In genomic region chr1:234932106-234932505, GRCh38 we compare ENCODE assay signal across 20 cellular contexts.
DNase-seq lines count a peak whose midpoint lies in the region; ATAC-seq, FAIRE-seq and TF ChIP-seq lines count a peak whose summit lies in the region.
"Had no signal": no experiment of that assay in that cellular context is flagged by ENCODE, and none has a peak within 500 bp of the region (broad histone marks: within the 10 kb centered on the region; RNA-seq: fewer than 3 reads in every experiment).

No MANE protein-coding gene starts in this region.

- no peak overlapping the region for H2BK5ac ChIP-seq in H1 (ENCODE audit: low read depth, low read length)

- POLR2A ChIA-PET in activated CD4-positive, alpha-beta T cell treated with anti-CD3 and anti-CD28 coated beads for 36 hours (lab: Charles Lee), result no interaction called here
- POLR2A ChIA-PET in H1 (lab: Charles Lee; ENCODE audit: partially characterized antibody), result interaction anchor here (1.2 to 1.5 kb wide), 2 partner anchors 12 to 13 kb away, joined by 3 read pairs; no protein-coding TSS in a partner anchor

- TF ChIP-seq POLR2A in H1 (IDR thresholded peaks at IDR 0.05; ENCODE audit: control extremely low read depth in 1 of 2, low read depth in 2 of 2, low read length in 2 of 2), result no peak

- no peak overlapping the region for H2AK5ac ChIP-seq in H1 (ENCODE audit: low read depth, low read length)

- H2BK12ac ChIP-seq in H1 (ENCODE audit: low read depth, low read length), result no peak overlapping the region

- no peak for TF ChIP-seq CTCF in H1 (IDR thresholded peaks at IDR 0.05; ENCODE audit: control extremely low read depth in 1 of 3, insufficient read depth in 1 of 3, low read depth in 1 of 3, low read length in 3 of 3)

- no peak overlapping the region for H3K23ac ChIP-seq in H1 (ENCODE audit: insufficient read length)

- H3K4me1 Mint-ChIP-seq in activated CD4-positive, alpha-beta T cell treated with anti-CD3 and anti-CD28 coated beads for 36 hours, result peaks cover 66% of the 10 kb centered on the region

- no peak for TF ChIP-seq RAD21 in H1 (IDR thresholded peaks at IDR 0.05 in 1 of 2, conservative IDR thresholded peaks at IDR 0.05 in 1 of 2; ENCODE audit: low read depth in 2 of 2, low read length in 2 of 2)

- H3K9me3 Mint-ChIP-seq in activated CD4-positive, alpha-beta T cell treated with anti-CD3 and anti-CD28 coated beads for 36 hours (ENCODE audit: low read depth), result no peaks in the 10 kb centered on the region

- H2BK20ac ChIP-seq in H1 (ENCODE audit: low read length), result no peak overlapping the region

- H3K4ac ChIP-seq in H1 (replicated peaks; ENCODE audit: insufficient read length, low read depth, low read length), result no peak overlapping the region

- H3K4me3 ChIP-seq in H7 (ENCODE audit: insufficient read depth, low read depth, low read length) (no peak overlapping the region), H1 (ENCODE audit: extremely low read depth in 1 of 4, insufficient read depth in 2 of 4, low read depth in 3 of 4, low read length in 4 of 4) (no peak overlapping the region)
- H3K4me3 ChIP-seq: GM23248, Peyer's patch had no signal

- CTCF ChIA-PET in activated CD4-positive, alpha-beta T cell treated with anti-CD3 and anti-CD28 coated beads for 36 hours (lab: Charles Lee), result no interaction called here
- CTCF ChIA-PET in H1 (lab: Charles Lee; ENCODE audit: partially characterized antibody), result no interaction called here

- no peak overlapping the region for H3K9ac ChIP-seq in H1 (replicated peaks in 1 of 4; ENCODE audit: extremely low read depth in 1 of 4, low read depth in 3 of 4, low read length in 3 of 4)
- H3K9ac ChIP-seq: GM23248 had no signal

- no peaks in the 10 kb centered on the region for H4K20me1 ChIP-seq in H1 (replicated peaks in 1 of 2; ENCODE audit: control insufficient read depth in 1 of 2, insufficient read depth in 2 of 2, low read length in 2 of 2)

- no peak overlapping the region for H3K4me2 ChIP-seq in H1 (ENCODE audit: insufficient read depth in 1 of 2, low read depth in 2 of 2, low read length in 2 of 2)

- intact Hi-C loops in activated CD4-positive, alpha-beta T cell treated with anti-CD3 and anti-CD28 coated beads for 36 hours (cut with DNase I, micrococcal nuclease), result no loop called here

- H2BK120ac ChIP-seq in H1 (replicated peaks; ENCODE audit: low read depth, low read length), result no peak overlapping the region

- H3K27ac Mint-ChIP-seq in activated CD4-positive, alpha-beta T cell treated with anti-CD3 and anti-CD28 coated beads for 36 hours, result peak overlapping the region; percentile 0

- H3K4me3 Mint-ChIP-seq in activated CD4-positive, alpha-beta T cell treated with anti-CD3 and anti-CD28 coated beads for 36 hours, result no peak overlapping the region

- FAIRE-seq in H1 (lab: Jason Lieb, UNC), result no peak
- FAIRE-seq: GM12892 had no signal

- H3K79me1 ChIP-seq in H1 (ENCODE audit: low read depth, low read length), result no peaks in the 10 kb centered on the region

- H3K4me1 ChIP-seq in H1 (replicated peaks in 1 of 4; ENCODE audit: control insufficient read depth in 3 of 4, insufficient read depth in 4 of 4, low read length in 3 of 4), result peaks cover 0 to 4% (median 0%) of the 10 kb centered on the region in 4 experiments; a peak in 3 of 7 replicates

- no peak for DNase-seq in activated CD4-positive, alpha-beta T cell treated with anti-CD3 and anti-CD28 coated beads for 36 hours
- no peak for DNase-seq in activated CD4-positive, alpha-beta T cell treated with anti-CD3 and anti-CD28 coated beads for 4 hours
- DNase-seq in H7, result peak; percentile 36
- no peak for DNase-seq in H1 (ENCODE audit: low read depth in 1 of 2, low spot score in 2 of 2)
- DNase-seq in stimulated activated CD8-positive, alpha-beta memory T cell treated with anti-CD3 and anti-CD28 coated beads, Interleukin-4, amount 100 ng/mL, for 48 hours, result peak; percentile 15
- no peak for DNase-seq in GF-D8 (lab: John Stamatoyannopoulos, UW)
- DNase-seq in amniotic stem cell (lab: John Stamatoyannopoulos, UW), result no peak
- DNase-seq in kidney tubule cell (ENCODE audit: low spot score), result no peak
- DNase-seq: 8988T, C1 segment of cervical spinal cord, DMS 273 treated with DMSO at 0.1 percent for 48 hours, GDM1, GM23248, NCI-H1105 treated with DMSO at 0.1 percent for 48 hours, NCI-H1694 treated with DMSO at 0.1 percent for 48 hours, NCI-H2107, NCI-H2227 treated with DMSO at 0.1 percent for 48 hours, NCI-H524 treated with DMSO at 0.1 percent for 48 hours had no signal

- no peaks in the 10 kb centered on the region for H3K27me3 Mint-ChIP-seq in activated CD4-positive, alpha-beta T cell treated with anti-CD3 and anti-CD28 coated beads for 36 hours

- H3K9me3 ChIP-seq in H1 (ENCODE audit: insufficient read depth in 2 of 2, low read depth in 1 of 2, low read length in 1 of 2), result no peaks in the 10 kb centered on the region
- H3K9me3 ChIP-seq: Peyer's patch had no signal

- no peaks in the 10 kb centered on the region for H3K36me3 ChIP-seq in H7 (replicated peaks; ENCODE audit: control insufficient read depth, insufficient read depth, low read length)
- H3K36me3 ChIP-seq in H1 (ENCODE audit: control insufficient read depth in 2 of 4, insufficient read depth in 4 of 4, low read length in 3 of 4), result no peaks in the 10 kb centered on the region
- H3K36me3 ChIP-seq: Peyer's patch had no signal

- no peaks in the 10 kb centered on the region for H3K23me2 ChIP-seq in H1 (ENCODE audit: low read depth, low read length)

- H4K5ac ChIP-seq in H1 (ENCODE audit: insufficient read length, low read depth, low read length), result no peak overlapping the region

- no peak overlapping the region for H4K8ac ChIP-seq in H1 (ENCODE audit: extremely low read depth, insufficient read depth, low read length)

- 84% methylated on average over 12 of the region's 12 CpGs; no CpG with 5 or more reads in 1 of the 2 experiments for WGBS in H1 (ENCODE audit: extremely low coverage in 1 of 2, insufficient coverage in 1 of 2, insufficient read length in 1 of 2, insufficient replicate concordance in 2 of 2, low coverage in 1 of 2, low lambda C conversion rate in 2 of 2, missing lambda C conversion rate in 1 of 2), 2 experiments

- ATAC-seq in activated CD4-positive, alpha-beta T cell treated with anti-CD3 and anti-CD28 coated beads for 36 hours, result no peak

- no peaks in the 10 kb centered on the region for H3K79me2 ChIP-seq in H1 (ENCODE audit: control insufficient read depth in 1 of 2, insufficient read depth in 2 of 2, low read length in 2 of 2)

- no peaks in the 10 kb centered on the region for H3K36me3 Mint-ChIP-seq in activated CD4-positive, alpha-beta T cell treated with anti-CD3 and anti-CD28 coated beads for 36 hours (ENCODE audit: low read depth)

- TF ChIP-seq EP300 in H1 (IDR thresholded peaks at IDR 0.05; ENCODE audit: borderline replicate concordance in 1 of 2, low read depth in 2 of 2, low read length in 2 of 2), result no peak

- H3K27me3 ChIP-seq in H7 (ENCODE audit: control insufficient read depth, insufficient read depth, low read length) (no peaks in the 10 kb centered on the region), H1 (replicated peaks in 1 of 4; ENCODE audit: control insufficient read depth in 3 of 4, extremely low read depth in 1 of 4, insufficient read depth in 3 of 4, low read length in 3 of 4) (peaks cover 0 to 4% (median 2%) of the 10 kb centered on the region in 4 experiments; a peak in 3 of 7 replicates)
- H3K27me3 ChIP-seq: Peyer's patch had no signal

- peak overlapping the region; percentile 36 for H4K91ac ChIP-seq in H1 (replicated peaks; ENCODE audit: insufficient read length, low read length)

- H2AFZ ChIP-seq in H1 (ENCODE audit: low read length), result no peak overlapping the region
- H2AFZ ChIP-seq: GM23248 had no signal

- H3K18ac ChIP-seq in H1 (ENCODE audit: extremely low read depth, low read length), result no peak overlapping the region

- no peak overlapping the region for H3K14ac ChIP-seq in H1 (ENCODE audit: insufficient read length)

- H3K56ac ChIP-seq in H1 (replicated peaks; ENCODE audit: insufficient read length, low read depth, low read length), result no peak overlapping the region

- no peak overlapping the region for H3K27ac ChIP-seq in H1 (ENCODE audit: low read depth, low read length)
- H3K27ac ChIP-seq: Peyer's patch had no signal

- no peak overlapping the region for H2BK15ac ChIP-seq in H1 (ENCODE audit: low read length)

TF ChIP-seq in H1, 55 proteins besides CTCF, POLR2A, EP300 and RAD21:
- TF ChIP-seq NRF1 (IDR thresholded peaks at IDR 0.05; ENCODE audit: low read depth, low read length) (no peak), ZNF274 (IDR thresholded peaks at IDR 0.05; ENCODE audit: borderline replicate concordance, extremely low read depth, low read length) (no peak), NANOG (IDR thresholded peaks at IDR 0.05; ENCODE audit: insufficient read depth, low read depth, low read length, poor library complexity, severe bottlenecking) (no peak), ASH2L (IDR thresholded peaks at IDR 0.05; ENCODE audit: low read length) (no peak), CEBPB (IDR thresholded peaks at IDR 0.05; ENCODE audit: low read depth, low read length) (no peak), RBBP5 (IDR thresholded peaks at IDR 0.05; ENCODE audit: borderline replicate concordance, low read depth, low read length) (no peak), MAFK (IDR thresholded peaks at IDR 0.05; ENCODE audit: low read depth, low read length) (no peak), TAF7 (optimal IDR thresholded peaks at IDR 0.05; ENCODE audit: borderline replicate concordance, low read depth, low read length) (no peak), RNF2 (IDR thresholded peaks at IDR 0.05; ENCODE audit: borderline replicate concordance, low read depth, low read length, missing control alignments, poor library complexity, severe bottlenecking) (no peak), E2F6 (IDR thresholded peaks at IDR 0.05) (no peak), BRCA1 (IDR thresholded peaks at IDR 0.05; ENCODE audit: low read depth, low read length) (no peak), TAF1 (IDR thresholded peaks at IDR 0.05; ENCODE audit: low read depth, low read length) (no peak), BCL11A (IDR thresholded peaks at IDR 0.05; ENCODE audit: low read depth in 2 of 2, low read length in 2 of 2) (no peak), POU5F1 (IDR thresholded peaks at IDR 0.05; ENCODE audit: low read depth, low read length) (no peak), CREB1 (IDR thresholded peaks at IDR 0.05) (no peak)

Comparison
In these comparisons a context has a peak if more than half of its experiments do, and no peak if none do; other contexts are left out.
1. DNase-seq: peak in H7 (single experiment) and stimulated activated CD8-positive, alpha-beta memory T cell treated with anti-CD3 and anti-CD28 coated beads, Interleukin-4, amount 100 ng/mL, for 48 hours (single experiment); none in activated CD4-positive, alpha-beta T cell treated with anti-CD3 and anti-CD28 coated beads for 36 hours (single experiment), activated CD4-positive, alpha-beta T cell treated with anti-CD3 and anti-CD28 coated beads for 4 hours (0 of 2), H1 (0 of 2), GF-D8 (single experiment), amniotic stem cell (single experiment) and kidney tubule cell (single experiment).